11 cellular contexts compared by ENCODE assay signal in the genomic region with DNA sequence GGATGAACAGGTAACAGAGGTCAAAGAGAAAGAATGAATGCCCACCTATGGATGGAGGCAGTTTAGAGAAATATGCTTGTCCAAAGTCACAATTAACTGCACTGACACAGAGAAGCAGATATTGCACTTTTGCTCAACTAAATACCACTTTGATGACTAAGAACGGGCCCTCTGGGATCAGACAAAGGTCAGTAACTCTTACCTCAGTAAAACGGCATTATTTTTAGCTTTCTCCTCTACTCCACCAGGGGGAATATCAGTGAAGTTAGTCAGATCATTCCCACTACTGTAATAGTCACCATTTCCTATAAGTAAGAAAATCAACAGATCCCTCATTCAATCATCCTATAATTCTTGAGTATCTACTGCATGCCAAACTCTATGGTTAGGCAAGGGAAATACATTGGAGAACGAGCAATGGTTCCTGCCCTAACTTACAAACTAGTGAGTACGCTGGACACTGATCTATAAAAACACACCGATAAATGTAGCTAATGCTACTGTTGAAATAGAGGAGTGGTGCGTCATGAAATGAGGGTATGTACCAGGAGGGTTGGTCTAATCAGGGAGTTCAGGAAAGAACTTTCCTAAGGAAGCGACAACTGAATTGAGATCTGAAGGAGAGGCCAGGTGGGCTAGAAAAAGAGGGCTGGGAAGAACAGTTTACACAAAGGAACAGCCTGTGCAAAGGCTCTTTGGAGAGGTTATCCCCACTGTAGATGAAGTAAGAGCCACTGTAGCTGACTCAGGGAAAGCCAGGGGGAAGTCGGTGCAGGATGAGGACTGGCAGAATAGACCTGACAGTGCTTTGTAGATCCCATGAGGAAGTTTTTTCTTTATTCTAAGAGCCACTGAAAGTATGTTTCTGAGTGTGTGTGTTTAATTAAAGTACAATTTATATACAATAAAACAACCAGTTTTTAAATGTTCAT. TPM values are rescaled to one million over a fixed set of nuclear protein-coding genes. Genes with fewer than 3 reads are reported as not detected.
DNase-seq lines count a peak whose midpoint lies in the region; ATAC-seq and TF ChIP-seq lines count a peak whose summit lies in the region.
"Had no signal": no experiment of that assay in that cellular context is flagged by ENCODE, and none has a peak within 500 bp of the region (broad histone marks: within the 10 kb centered on the region; RNA-seq: fewer than 3 reads in every experiment).

No MANE protein-coding gene starts in this region.

- H3K27me3 ChIP-seq in RWPE2 (ENCODE audit: insufficient read depth, poor library complexity, severe bottlenecking): no peaks in the 10 kb centered on the region
- H3K27me3 ChIP-seq in trophoblast cell (ENCODE audit: insufficient read depth, low read length): no peaks in the 10 kb centered on the region

- DNase-seq in GM03348 (ENCODE audit: low spot score) (peak; percentile 81), RWPE2 (ENCODE audit: low spot score) (no peak), fibroblast of peridontal ligament (ENCODE audit: extremely low read depth) (peak; percentile 86), trophoblast cell (peak; percentile 69 to 94), SKM-1 (lab: John Stamatoyannopoulos, UW; ENCODE audit: unreplicated experiment) (no peak)
- DNase-seq in activated CD4-positive, alpha-beta T cell treated with anti-CD3 and anti-CD28 coated beads, Interleukin-2, amount 50 U/mL, for 4 hours: no peak
- no peak for DNase-seq in activated CD4-positive, alpha-beta T cell treated with anti-CD3 and anti-CD28 coated beads, Interleukin-2, amount 50 U/mL, for 48 hours
- DNase-seq: activated CD8-positive, alpha-beta memory T cell treated with anti-CD3 and anti-CD28 coated beads, Interleukin-2, amount 50 U/mL, for 48 hours; NCI-H774; stimulated activated CD4-positive, alpha-beta T cell treated with anti-CD3 and anti-CD28 coated beads, Interleukin-4, amount 100 ng/mL, for 24 hours had no signal

- H3K27ac ChIP-seq in RWPE2 (ENCODE audit: poor library complexity, severe bottlenecking): peak overlapping the region; percentile 31
- H3K27ac ChIP-seq in trophoblast cell (ENCODE audit: low read depth, low read length): peak overlapping the region; percentile 7

- H3K4me2 ChIP-seq in trophoblast cell (ENCODE audit: low read length): no peak overlapping the region

- no peak overlapping the region for H2BK5ac ChIP-seq in trophoblast cell (ENCODE audit: low read depth, low read length, poor library complexity)

- H2AFZ ChIP-seq in trophoblast cell (ENCODE audit: insufficient read depth, low read length, poor library complexity): no peak overlapping the region

- peaks cover 3% of the 10 kb centered on the region for H3K79me1 ChIP-seq in trophoblast cell (ENCODE audit: low read length)

- no peak overlapping the region for H3K4ac ChIP-seq in trophoblast cell (ENCODE audit: low read depth, low read length)

- H4K91ac ChIP-seq in trophoblast cell (ENCODE audit: low read depth, low read length): no peak overlapping the region

- H3K9me3 ChIP-seq in RWPE2 (ENCODE audit: severe bottlenecking): no peaks in the 10 kb centered on the region
- H3K9me3 ChIP-seq in trophoblast cell (ENCODE audit: insufficient read depth, low read depth, low read length): no peaks in the 10 kb centered on the region

- H3K14ac ChIP-seq in trophoblast cell (ENCODE audit: low read length): peak overlapping the region; percentile 44

- no peak overlapping the region for H4K8ac ChIP-seq in trophoblast cell (ENCODE audit: low read depth, low read length)

- no peaks in the 10 kb centered on the region for H3K79me2 ChIP-seq in trophoblast cell (ENCODE audit: control insufficient read depth, insufficient read depth, low read length, poor library complexity)

- WGBS in trophoblast cell (ENCODE audit: extremely low coverage, insufficient coverage, insufficient read length): no CpG with 5 or more reads among the region's 8 CpGs

- H3K23ac ChIP-seq in trophoblast cell (ENCODE audit: low read length): no peak overlapping the region

- peak overlapping the region; percentile 87 for H2BK12ac ChIP-seq in trophoblast cell (ENCODE audit: low read length)

- H2AK5ac ChIP-seq in trophoblast cell (ENCODE audit: low read length): no peak overlapping the region

- H3K4me1 ChIP-seq in RWPE2 (ENCODE audit: insufficient read depth, poor library complexity, severe bottlenecking): peaks cover 13% of the 10 kb centered on the region
- H3K4me1 ChIP-seq in trophoblast cell (ENCODE audit: control insufficient read depth in 1 of 2, insufficient read depth in 2 of 2, low read length in 2 of 2): peaks cover 4 to 9% of the 10 kb centered on the region in 2 experiments

- peak overlapping the region; percentile 33 for H2BK120ac ChIP-seq in trophoblast cell (ENCODE audit: insufficient read depth, low read length, poor library complexity)

- H3K18ac ChIP-seq in trophoblast cell (ENCODE audit: low read length): no peak overlapping the region

- TF ChIP-seq CTCF in RWPE2 (IDR thresholded peaks at IDR 0.05; ENCODE audit: poor library complexity, severe bottlenecking): peak; percentile 43

- H3K9ac ChIP-seq in trophoblast cell (ENCODE audit: low read length): no peak overlapping the region

- H3K36me3 ChIP-seq in RWPE2 (ENCODE audit: low read depth): peaks cover 88% of the 10 kb centered on the region
- H3K36me3 ChIP-seq in trophoblast cell (ENCODE audit: control insufficient read depth in 1 of 2, insufficient read depth in 2 of 2, low read length in 2 of 2): peaks cover 3 to 4% of the 10 kb centered on the region in 2 experiments

- H4K12ac ChIP-seq in trophoblast cell (ENCODE audit: low read depth, low read length): no peak overlapping the region

- H3K4me3 ChIP-seq in RWPE2 (ENCODE audit: severe bottlenecking) (no peak overlapping the region), trophoblast cell (ENCODE audit: low read depth, low read length) (no peak overlapping the region)

- ATAC-seq in RWPE2 (ENCODE audit: low read depth) (peak; percentile 98), HG02870 (IDR thresholded peaks at IDR 0.05; ENCODE audit: unreplicated experiment) (no peak)

RNA-seq across cellular contexts. Expression of a gene that starts 9.2 kb away (rescaled TPM):
- 49.0 and 56.5 TPM in 2 replicates for polyA plus RNA-seq in trophoblast cell (2013)

RNA-seq across cellular contexts. Expression of a gene that starts 47.3 kb away (rescaled TPM):
- polyA plus RNA-seq in trophoblast cell (2013): not detected in 2 replicates

Comparison
In these comparisons a context has a peak if more than half of its experiments do, and no peak if none do; other contexts are left out.
1. DNase-seq: peak in GM03348 (single experiment), fibroblast of peridontal ligament (single experiment) and trophoblast cell (2 of 2); none in RWPE2 (single experiment), SKM-1 (single experiment), activated CD4-positive, alpha-beta T cell treated with anti-CD3 and anti-CD28 coated beads, Interleukin-2, amount 50 U/mL, for 4 hours (0 of 2) and activated CD4-positive, alpha-beta T cell treated with anti-CD3 and anti-CD28 coated beads, Interleukin-2, amount 50 U/mL, for 48 hours (0 of 2).